In the genomic region with DNA sequence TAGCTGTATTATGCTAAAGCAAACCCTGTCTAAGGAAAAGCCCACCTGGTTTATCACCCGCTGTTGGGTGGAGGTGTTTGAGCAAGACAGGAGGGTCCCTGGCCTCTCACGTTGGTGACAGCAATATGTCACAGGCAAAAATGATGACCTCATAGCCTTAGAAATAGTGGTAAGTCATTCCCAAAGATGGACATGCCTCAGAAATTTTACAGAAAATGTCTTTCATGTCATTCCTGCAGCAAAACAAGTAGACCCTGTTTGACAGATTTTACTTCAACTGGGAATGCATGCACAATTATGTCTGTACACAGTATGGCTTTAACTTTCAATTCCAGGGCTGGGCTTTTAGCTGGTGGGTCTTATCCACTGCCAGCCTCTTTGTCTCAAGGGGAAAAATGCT, we compare ENCODE assay signal across 30 cellular contexts.
"Had no signal": no experiment of that assay in that cellular context is flagged by ENCODE, and none has a peak within 500 bp of the region (broad histone marks: within the 10 kb centered on the region; RNA-seq: fewer than 3 reads in every experiment).

No MANE protein-coding gene starts in this region.

- DNase-seq: activated B cell treated with CpG ODN at 0.5 μM for 24 hours; activated CD4-positive, alpha-beta memory T cell treated with anti-CD3 and anti-CD28 coated beads, Interleukin-2, amount 10 ng/mL, durations not matched to agents 7 days and 5 days; activated CD4-positive, alpha-beta T cell treated with anti-CD3 and anti-CD28 coated beads for 4 hours; activated CD4-positive, alpha-beta T cell treated with anti-CD3 and anti-CD28 coated beads, Interleukin-2, amount 10 ng/mL, durations not matched to agents 24 days and 14 days; activated CD4-positive, alpha-beta T cell treated with anti-CD3 and anti-CD28 coated beads, Interleukin-2, amount 50 U/mL, for 1 hour; activated CD4-positive, alpha-beta T cell treated with anti-CD3 and anti-CD28 coated beads, Interleukin-2, amount 50 U/mL, for 48 hours; activated CD4-positive, CD25-positive, alpha-beta regulatory T cell treated with anti-CD3 and anti-CD28 coated beads, Interleukin-2, amount 50 U/mL, for 72 hours; activated CD8-positive, alpha-beta memory T cell treated with anti-CD3 and anti-CD28 coated beads for 24 hours; activated CD8-positive, alpha-beta memory T cell treated with anti-CD3 and anti-CD28 coated beads, Interleukin-2, amount 10 ng/mL, durations not matched to agents 7 days and 5 days; activated CD8-positive, alpha-beta memory T cell treated with anti-CD3 and anti-CD28 coated beads, Interleukin-2, amount 50 U/mL, for 48 hours; activated CD8-positive, alpha-beta T cell treated with anti-CD3 and anti-CD28 coated beads, Interleukin-2, amount 10 ng/mL, durations not matched to agents 7 days and 5 days; activated effector memory CD4-positive, alpha-beta T cell treated with Interleukin-2 at 50 U/mL for 16 hours; activated gamma-delta T cell; activated naive CD4-positive, alpha-beta T cell treated with anti-CD3 and anti-CD28 coated beads, Interleukin-2, amount 10 ng/mL, durations not matched to agents 7 days and 5 days; activated naive CD4-positive, alpha-beta T cell treated with Interleukin-2 at 50 U/mL for 16 hours; activated naive CD8-positive, alpha-beta T cell treated with anti-CD3 and anti-CD28 coated beads, Interleukin-2, amount 10 ng/mL, durations not matched to agents 7 days and 5 days; activated naive CD8-positive, alpha-beta T cell treated with anti-CD3 and anti-CD28 coated beads, Interleukin-2, amount 50 U/mL, for 24 hours; activated T-cell treated with anti-CD3 and anti-CD28 coated beads, Interleukin-2, amount 50 U/mL, for 24 hours; activated T-cell treated with anti-CD3 and anti-CD28 coated beads, Interleukin-2, amount 50 U/mL, for 48 hours; amygdala; anterior cingulate cortex; caudate nucleus; cerebellar nuclear complex; T-helper 1 cell; T-helper 2 cell; T-helper 9 cell had no signal

- FAIRE-seq: bronchial epithelial cell had no signal

- ATAC-seq: activated CD8-positive, alpha-beta memory T cell treated with anti-CD3 and anti-CD28 coated beads, Interleukin-2, amount 10 ng/mL, durations not matched to agents 7 days and 5 days; activated CD8-positive, alpha-beta T cell treated with anti-CD3 and anti-CD28 coated beads, Interleukin-2, amount 10 ng/mL, durations not matched to agents 7 days and 5 days; activated naive CD8-positive, alpha-beta T cell treated with anti-CD3 and anti-CD28 coated beads, Interleukin-2, amount 50 U/mL, for 24 hours had no signal

- H3K36me3 ChIP-seq: ascending aorta, cardiac muscle cell had no signal

- H3K27ac ChIP-seq: ascending aorta, cardiac muscle cell, VCaP had no signal

- H3K9me3 ChIP-seq: ascending aorta had no signal

- H3K4me3 ChIP-seq: ascending aorta, cardiac muscle cell had no signal

- H3K27me3 ChIP-seq: ascending aorta, cardiac muscle cell had no signal
